Comparison of ENCODE assay signal across 6 cellular contexts in the genomic region with DNA sequence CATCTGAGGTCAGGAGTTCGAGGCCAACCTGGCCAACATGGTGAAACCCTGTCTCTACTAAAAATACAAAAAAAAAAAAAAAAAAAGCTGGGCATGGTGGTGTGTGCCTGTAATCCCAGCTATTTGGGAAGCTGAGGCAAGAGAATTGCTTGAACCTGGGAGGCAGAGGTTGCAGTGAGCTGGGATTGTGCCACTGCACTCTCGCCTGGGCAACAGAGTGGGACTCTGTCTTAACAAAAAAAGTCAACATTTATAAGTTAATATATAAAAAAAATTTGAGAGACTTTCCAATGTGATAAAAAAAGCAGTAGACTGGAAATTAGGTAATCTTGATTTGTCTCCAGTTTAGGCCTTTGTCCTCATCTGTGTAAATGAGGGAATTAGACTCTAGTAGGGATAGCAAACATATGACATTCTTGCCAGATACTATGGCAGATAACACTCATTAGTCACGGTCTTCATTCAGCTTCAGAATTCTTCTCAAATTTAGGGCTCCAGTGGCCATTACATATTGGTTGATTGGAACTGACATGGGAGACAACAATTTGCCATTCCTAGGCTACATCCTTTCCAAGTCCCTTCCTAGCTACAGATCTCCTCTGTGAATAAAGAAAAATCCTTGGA. TPM values are rescaled to one million over a fixed set of nuclear protein-coding genes. Genes with fewer than 3 reads are reported as not detected.
DNase-seq lines count a peak whose midpoint lies in the region; ATAC-seq and TF ChIP-seq lines count a peak whose summit lies in the region.
"Not testable (repeated sequence)": the region's sequence is repeated elsewhere in the genome, so short reads cannot be mapped to it uniquely, and the experiment has no call there.

No MANE protein-coding gene starts in this region.

- peak overlapping the region; percentile 39; the same call in 1 of the 2 replicates for H3K27ac ChIP-seq in Panc1 (ENCODE audit: low read length)
- not testable (repeated sequence) for H3K27ac ChIP-seq in liver (ENCODE audit: low read depth in 1 of 2, low read length in 2 of 2)

- H3K36me3 Mint-ChIP-seq in T-cell, result peaks cover 23% of the 10 kb centered on the region
- peaks cover 49% of the 10 kb centered on the region for H3K36me3 Mint-ChIP-seq in activated naive CD4-positive, alpha-beta T cell treated with anti-CD3 and anti-CD28 coated beads for 36 hours (ENCODE audit: low read depth)

- not testable (repeated sequence) for H3K27me3 Mint-ChIP-seq in T-cell; activated naive CD4-positive, alpha-beta T cell treated with anti-CD3 and anti-CD28 coated beads for 36 hours (ENCODE audit: low read depth)

- H3K9me3 Mint-ChIP-seq in T-cell, result not testable (repeated sequence)
- peaks cover 13% of the 10 kb centered on the region for H3K9me3 Mint-ChIP-seq in activated naive CD4-positive, alpha-beta T cell treated with anti-CD3 and anti-CD28 coated beads for 36 hours

- ATAC-seq in Panc1; T-cell (replicated peaks in 1 of 4): not testable (repeated sequence)

- H3K9ac ChIP-seq in adipocyte (ENCODE audit: low read length); liver (ENCODE audit: low read depth in 1 of 2, low read length in 2 of 2): not testable (repeated sequence)

- DNase-seq in DMS 273 (lab: John Stamatoyannopoulos, UW; ENCODE audit: unreplicated experiment), result peak; percentile 8
- not testable (repeated sequence) for DNase-seq in Panc1 (ENCODE audit: low read depth, low spot score); T-cell; activated naive CD4-positive, alpha-beta T cell treated with anti-CD3 and anti-CD28 coated beads for 36 hours
- peak; percentile 48 for DNase-seq in adipocyte (ENCODE audit: low read depth)

- peak in 1 of 2 donors; percentile 22 for TF ChIP-seq RAD21 in liver (IDR thresholded peaks at IDR 0.05)

- not testable (repeated sequence) for H3K27me3 ChIP-seq in Panc1 (ENCODE audit: control insufficient read depth, insufficient read depth, low read length); adipocyte (replicated peaks; ENCODE audit: control insufficient read depth, insufficient read depth, low read length); liver (ENCODE audit: control insufficient read depth in 4 of 4, insufficient read depth in 4 of 4, low read length in 3 of 4)

- intact Hi-C loops in Panc1 (cut with micrococcal nuclease; ENCODE audit: unreplicated experiment); activated naive CD4-positive, alpha-beta T cell treated with anti-CD3 and anti-CD28 coated beads for 36 hours (cut with micrococcal nuclease): not testable (repeated sequence)

- not testable (repeated sequence) for H3K4me3 Mint-ChIP-seq in T-cell; activated naive CD4-positive, alpha-beta T cell treated with anti-CD3 and anti-CD28 coated beads for 36 hours

- H3K36me3 ChIP-seq in Panc1 (ENCODE audit: control insufficient read depth, insufficient read depth, low read length); adipocyte (ENCODE audit: control insufficient read depth, insufficient read depth, low read length, severe bottlenecking); liver (ENCODE audit: control insufficient read depth in 4 of 4, insufficient read depth in 3 of 4, low read depth in 1 of 4, low read length in 3 of 4): not testable (repeated sequence)

- H3K27ac Mint-ChIP-seq in T-cell, result peak overlapping the region; percentile 74 to 99
- peak overlapping the region; percentile 46 for H3K27ac Mint-ChIP-seq in activated naive CD4-positive, alpha-beta T cell treated with anti-CD3 and anti-CD28 coated beads for 36 hours

- POLR2A ChIA-PET in Panc1 (lab: Charles Lee), result not testable (repeated sequence)
- POLR2A ChIA-PET in T-cell (lab: Charles Lee), result interaction anchor here in 1 of 2 donors (0.6 to 0.7 kb wide), 2 partner anchors 19 to 171 kb away, joined by 3 to 6 read pairs; no protein-coding TSS in a partner anchor

- CTCF ChIA-PET in Panc1 (lab: Charles Lee) (interaction anchor here (0.6 kb wide), 1 partner anchor 9 kb away, joined by 3 read pairs; no protein-coding TSS in a partner anchor), T-cell (lab: Charles Lee) (interaction anchor here in 1 of 2 donors (0.6 kb wide), 2 partner anchors 79 to 467 kb away, joined by 3 to 5 read pairs; no protein-coding TSS in a partner anchor)
- CTCF ChIA-PET in activated naive CD4-positive, alpha-beta T cell treated with anti-CD3 and anti-CD28 coated beads for 36 hours (lab: Charles Lee), result not testable (repeated sequence)

- H3K4me1 Mint-ChIP-seq in T-cell, result peaks cover 61 to 64% (median 61%) of the 10 kb centered on the region in 3 donors
- peaks cover 65% of the 10 kb centered on the region for H3K4me1 Mint-ChIP-seq in activated naive CD4-positive, alpha-beta T cell treated with anti-CD3 and anti-CD28 coated beads for 36 hours (ENCODE audit: low read depth)

- 29% methylated on average over 3 of the region's 3 CpGs for WGBS in liver

- H3K4me1 ChIP-seq in Panc1 (ENCODE audit: control insufficient read depth, insufficient read depth, low read length); adipocyte (ENCODE audit: control insufficient read depth, insufficient read depth, low read length): not testable (repeated sequence)
- peaks cover 0 to 11% (median 3%) of the 10 kb centered on the region in 4 donors for H3K4me1 ChIP-seq in liver (ENCODE audit: control insufficient read depth in 4 of 4, insufficient read depth in 4 of 4, low read length in 3 of 4)

- not testable (repeated sequence) for TF ChIP-seq CTCF in Panc1 (IDR thresholded peaks at IDR 0.05); liver (IDR thresholded peaks at IDR 0.05; ENCODE audit: low read depth, low read length, missing input control)

- not testable (repeated sequence) for H3K9me3 ChIP-seq in Panc1 (ENCODE audit: control insufficient read depth, insufficient read depth, low read depth, low read length); adipocyte (ENCODE audit: control insufficient read depth, low read length); liver (ENCODE audit: control insufficient read depth in 4 of 4, low read length in 3 of 4)

- in situ Hi-C loops in Panc1 (cut with HindIII; ENCODE audit: low pct_unique_long_range_greater_than_20kb, low sequenced_read_pairs), result not testable (repeated sequence)

- H3K4me3 ChIP-seq in Panc1 (ENCODE audit: low read depth in 2 of 2, low read length in 2 of 2); adipocyte (ENCODE audit: low read length); liver (ENCODE audit: low read depth in 1 of 3, low read length in 3 of 3): not testable (repeated sequence)

- BruUV-seq in Panc1 (replicated peaks; lab: Mats Ljungman, UMichigan), result not testable (repeated sequence)

TF ChIP-seq in liver, 16 proteins besides CTCF, POLR2A, EP300 and RAD21:
- TF ChIP-seq, protein P1, sequence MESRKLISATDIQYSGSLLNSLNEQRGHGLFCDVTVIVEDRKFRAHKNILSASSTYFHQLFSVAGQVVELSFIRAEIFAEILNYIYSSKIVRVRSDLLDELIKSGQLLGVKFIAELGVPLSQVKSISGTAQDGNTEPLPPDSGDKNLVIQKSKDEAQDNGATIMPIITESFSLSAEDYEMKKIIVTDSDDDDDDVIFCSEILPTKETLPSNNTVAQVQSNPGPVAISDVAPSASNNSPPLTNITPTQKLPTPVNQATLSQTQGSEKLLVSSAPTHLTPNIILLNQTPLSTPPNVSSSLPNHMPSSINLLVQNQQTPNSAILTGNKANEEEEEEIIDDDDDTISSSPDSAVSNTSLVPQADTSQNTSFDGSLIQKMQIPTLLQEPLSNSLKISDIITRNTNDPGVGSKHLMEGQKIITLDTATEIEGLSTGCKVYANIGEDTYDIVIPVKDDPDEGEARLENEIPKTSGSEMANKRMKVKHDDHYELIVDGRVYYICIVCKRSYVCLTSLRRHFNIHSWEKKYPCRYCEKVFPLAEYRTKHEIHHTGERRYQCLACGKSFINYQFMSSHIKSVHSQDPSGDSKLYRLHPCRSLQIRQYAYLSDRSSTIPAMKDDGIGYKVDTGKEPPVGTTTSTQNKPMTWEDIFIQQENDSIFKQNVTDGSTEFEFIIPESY (IDR thresholded peaks at IDR 0.05), result peak; percentile 36
- TF ChIP-seq HNF4A (conservative IDR thresholded peaks at IDR 0.05) (peak; percentile 31 to 77), YY1 (IDR thresholded peaks at IDR 0.05) (peak; percentile 27), JUND (IDR thresholded peaks at IDR 0.05) (peak in 1 of 2 donors; percentile 64), RXRA (IDR thresholded peaks at IDR 0.05) (peak in 1 of 2 donors; percentile 57)

RNA-seq across cellular contexts. Expression of gene PRKCA, which starts 22.1 kb away (rescaled TPM):
- total RNA-seq in Panc1 (2021; ENCODE audit: unreplicated experiment), result 53.0 TPM
- 19.2 TPM for polyA plus RNA-seq in Panc1 (2012; ENCODE audit: insufficient read length)
- 100 to 1,000 TPM in 2 of 5 donors, 10 to 100 TPM in 3; 75.9 to 128 (median 82.0) TPM for total RNA-seq in T-cell
- 10 to 100 TPM; 78.4 to 79.7 TPM for total RNA-seq in activated naive CD4-positive, alpha-beta T cell treated with anti-CD3 and anti-CD28 coated beads for 36 hours
- total RNA-seq in liver, result 10 to 100 TPM in 1 of 2 donors, 1 to 10 TPM in 1; 7.6 to 14.1 TPM
- 1 to 10 TPM; 3.0 to 3.3 TPM for polyA plus RNA-seq in liver
